Comparison of ENCODE assay signal across 2 cellular contexts in genomic region chr18:37492952-37493351, GRCh38.
TF ChIP-seq lines count a peak whose summit lies in the region.

No MANE protein-coding gene starts in this region.

TF ChIP-seq in H1, 55 proteins besides CTCF, POLR2A, EP300 and RAD21 (continued from another document):
- TF ChIP-seq, protein P1, sequence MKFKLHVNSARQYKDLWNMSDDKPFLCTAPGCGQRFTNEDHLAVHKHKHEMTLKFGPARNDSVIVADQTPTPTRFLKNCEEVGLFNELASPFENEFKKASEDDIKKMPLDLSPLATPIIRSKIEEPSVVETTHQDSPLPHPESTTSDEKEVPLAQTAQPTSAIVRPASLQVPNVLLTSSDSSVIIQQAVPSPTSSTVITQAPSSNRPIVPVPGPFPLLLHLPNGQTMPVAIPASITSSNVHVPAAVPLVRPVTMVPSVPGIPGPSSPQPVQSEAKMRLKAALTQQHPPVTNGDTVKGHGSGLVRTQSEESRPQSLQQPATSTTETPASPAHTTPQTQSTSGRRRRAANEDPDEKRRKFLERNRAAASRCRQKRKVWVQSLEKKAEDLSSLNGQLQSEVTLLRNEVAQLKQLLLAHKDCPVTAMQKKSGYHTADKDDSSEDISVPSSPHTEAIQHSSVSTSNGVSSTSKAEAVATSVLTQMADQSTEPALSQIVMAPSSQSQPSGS (IDR thresholded peaks at IDR 0.05; ENCODE audit: low read length), result no peak
- TF ChIP-seq, protein P2, sequence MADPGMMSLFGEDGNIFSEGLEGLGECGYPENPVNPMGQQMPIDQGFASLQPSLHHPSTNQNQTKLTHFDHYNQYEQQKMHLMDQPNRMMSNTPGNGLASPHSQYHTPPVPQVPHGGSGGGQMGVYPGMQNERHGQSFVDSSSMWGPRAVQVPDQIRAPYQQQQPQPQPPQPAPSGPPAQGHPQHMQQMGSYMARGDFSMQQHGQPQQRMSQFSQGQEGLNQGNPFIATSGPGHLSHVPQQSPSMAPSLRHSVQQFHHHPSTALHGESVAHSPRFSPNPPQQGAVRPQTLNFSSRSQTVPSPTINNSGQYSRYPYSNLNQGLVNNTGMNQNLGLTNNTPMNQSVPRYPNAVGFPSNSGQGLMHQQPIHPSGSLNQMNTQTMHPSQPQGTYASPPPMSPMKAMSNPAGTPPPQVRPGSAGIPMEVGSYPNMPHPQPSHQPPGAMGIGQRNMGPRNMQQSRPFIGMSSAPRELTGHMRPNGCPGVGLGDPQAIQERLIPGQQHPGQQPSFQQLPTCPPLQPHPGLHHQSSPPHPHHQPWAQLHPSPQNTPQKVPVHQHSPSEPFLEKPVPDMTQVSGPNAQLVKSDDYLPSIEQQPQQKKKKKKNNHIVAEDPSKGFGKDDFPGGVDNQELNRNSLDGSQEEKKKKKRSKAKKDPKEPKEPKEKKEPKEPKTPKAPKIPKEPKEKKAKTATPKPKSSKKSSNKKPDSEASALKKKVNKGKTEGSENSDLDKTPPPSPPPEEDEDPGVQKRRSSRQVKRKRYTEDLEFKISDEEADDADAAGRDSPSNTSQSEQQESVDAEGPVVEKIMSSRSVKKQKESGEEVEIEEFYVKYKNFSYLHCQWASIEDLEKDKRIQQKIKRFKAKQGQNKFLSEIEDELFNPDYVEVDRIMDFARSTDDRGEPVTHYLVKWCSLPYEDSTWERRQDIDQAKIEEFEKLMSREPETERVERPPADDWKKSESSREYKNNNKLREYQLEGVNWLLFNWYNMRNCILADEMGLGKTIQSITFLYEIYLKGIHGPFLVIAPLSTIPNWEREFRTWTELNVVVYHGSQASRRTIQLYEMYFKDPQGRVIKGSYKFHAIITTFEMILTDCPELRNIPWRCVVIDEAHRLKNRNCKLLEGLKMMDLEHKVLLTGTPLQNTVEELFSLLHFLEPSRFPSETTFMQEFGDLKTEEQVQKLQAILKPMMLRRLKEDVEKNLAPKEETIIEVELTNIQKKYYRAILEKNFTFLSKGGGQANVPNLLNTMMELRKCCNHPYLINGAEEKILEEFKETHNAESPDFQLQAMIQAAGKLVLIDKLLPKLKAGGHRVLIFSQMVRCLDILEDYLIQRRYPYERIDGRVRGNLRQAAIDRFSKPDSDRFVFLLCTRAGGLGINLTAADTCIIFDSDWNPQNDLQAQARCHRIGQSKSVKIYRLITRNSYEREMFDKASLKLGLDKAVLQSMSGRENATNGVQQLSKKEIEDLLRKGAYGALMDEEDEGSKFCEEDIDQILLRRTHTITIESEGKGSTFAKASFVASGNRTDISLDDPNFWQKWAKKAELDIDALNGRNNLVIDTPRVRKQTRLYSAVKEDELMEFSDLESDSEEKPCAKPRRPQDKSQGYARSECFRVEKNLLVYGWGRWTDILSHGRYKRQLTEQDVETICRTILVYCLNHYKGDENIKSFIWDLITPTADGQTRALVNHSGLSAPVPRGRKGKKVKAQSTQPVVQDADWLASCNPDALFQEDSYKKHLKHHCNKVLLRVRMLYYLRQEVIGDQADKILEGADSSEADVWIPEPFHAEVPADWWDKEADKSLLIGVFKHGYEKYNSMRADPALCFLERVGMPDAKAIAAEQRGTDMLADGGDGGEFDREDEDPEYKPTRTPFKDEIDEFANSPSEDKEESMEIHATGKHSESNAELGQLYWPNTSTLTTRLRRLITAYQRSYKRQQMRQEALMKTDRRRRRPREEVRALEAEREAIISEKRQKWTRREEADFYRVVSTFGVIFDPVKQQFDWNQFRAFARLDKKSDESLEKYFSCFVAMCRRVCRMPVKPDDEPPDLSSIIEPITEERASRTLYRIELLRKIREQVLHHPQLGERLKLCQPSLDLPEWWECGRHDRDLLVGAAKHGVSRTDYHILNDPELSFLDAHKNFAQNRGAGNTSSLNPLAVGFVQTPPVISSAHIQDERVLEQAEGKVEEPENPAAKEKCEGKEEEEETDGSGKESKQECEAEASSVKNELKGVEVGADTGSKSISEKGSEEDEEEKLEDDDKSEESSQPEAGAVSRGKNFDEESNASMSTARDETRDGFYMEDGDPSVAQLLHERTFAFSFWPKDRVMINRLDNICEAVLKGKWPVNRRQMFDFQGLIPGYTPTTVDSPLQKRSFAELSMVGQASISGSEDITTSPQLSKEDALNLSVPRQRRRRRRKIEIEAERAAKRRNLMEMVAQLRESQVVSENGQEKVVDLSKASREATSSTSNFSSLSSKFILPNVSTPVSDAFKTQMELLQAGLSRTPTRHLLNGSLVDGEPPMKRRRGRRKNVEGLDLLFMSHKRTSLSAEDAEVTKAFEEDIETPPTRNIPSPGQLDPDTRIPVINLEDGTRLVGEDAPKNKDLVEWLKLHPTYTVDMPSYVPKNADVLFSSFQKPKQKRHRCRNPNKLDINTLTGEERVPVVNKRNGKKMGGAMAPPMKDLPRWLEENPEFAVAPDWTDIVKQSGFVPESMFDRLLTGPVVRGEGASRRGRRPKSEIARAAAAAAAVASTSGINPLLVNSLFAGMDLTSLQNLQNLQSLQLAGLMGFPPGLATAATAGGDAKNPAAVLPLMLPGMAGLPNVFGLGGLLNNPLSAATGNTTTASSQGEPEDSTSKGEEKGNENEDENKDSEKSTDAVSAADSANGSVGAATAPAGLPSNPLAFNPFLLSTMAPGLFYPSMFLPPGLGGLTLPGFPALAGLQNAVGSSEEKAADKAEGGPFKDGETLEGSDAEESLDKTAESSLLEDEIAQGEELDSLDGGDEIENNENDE (IDR thresholded peaks at IDR 0.05; ENCODE audit: insufficient replicate concordance, low read length), result no peak
- TF ChIP-seq, protein P3, sequence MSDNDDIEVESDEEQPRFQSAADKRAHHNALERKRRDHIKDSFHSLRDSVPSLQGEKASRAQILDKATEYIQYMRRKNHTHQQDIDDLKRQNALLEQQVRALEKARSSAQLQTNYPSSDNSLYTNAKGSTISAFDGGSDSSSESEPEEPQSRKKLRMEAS (IDR thresholded peaks at IDR 0.05), result no peak
- TF ChIP-seq KDM5A (IDR thresholded peaks at IDR 0.05; ENCODE audit: low read length) (no peak), GABPA (IDR thresholded peaks at IDR 0.05; ENCODE audit: borderline replicate concordance, insufficient read depth, low read length) (no peak), RXRA (IDR thresholded peaks at IDR 0.05; ENCODE audit: insufficient read depth, low read depth, low read length) (no peak), FOSL1 (IDR thresholded peaks at IDR 0.05; ENCODE audit: insufficient read depth, low read depth, low read length) (no peak), GTF2F1 (IDR thresholded peaks at IDR 0.05; ENCODE audit: borderline replicate concordance, low read depth, low read length) (no peak), JUN (IDR thresholded peaks at IDR 0.05; ENCODE audit: low read depth, low read length) (no peak)

TF ChIP-seq in SK-N-SH, 30 proteins besides CTCF, POLR2A, EP300 and RAD21:
- TF ChIP-seq REST (IDR thresholded peaks at IDR 0.05; ENCODE audit: low read depth, low read length) (no peak), RFX5 (IDR thresholded peaks at IDR 0.05; ENCODE audit: low read length) (no peak), SMC3 (IDR thresholded peaks at IDR 0.05; ENCODE audit: low read depth, low read length) (no peak), RXRA (IDR thresholded peaks at IDR 0.05; ENCODE audit: borderline replicate concordance, low read depth) (no peak), NFIC (IDR thresholded peaks at IDR 0.05; ENCODE audit: borderline replicate concordance) (no peak), FOXM1 (IDR thresholded peaks at IDR 0.05; ENCODE audit: low read depth) (no peak), CHD2 (IDR thresholded peaks at IDR 0.05; ENCODE audit: low read length, partially characterized antibody) (no peak), TAF1 (IDR thresholded peaks at IDR 0.05; ENCODE audit: borderline replicate concordance, low read depth, low read length) (no peak), MXI1 (IDR thresholded peaks at IDR 0.05; ENCODE audit: low read depth, low read length) (no peak)
- TF ChIP-seq, protein P4, sequence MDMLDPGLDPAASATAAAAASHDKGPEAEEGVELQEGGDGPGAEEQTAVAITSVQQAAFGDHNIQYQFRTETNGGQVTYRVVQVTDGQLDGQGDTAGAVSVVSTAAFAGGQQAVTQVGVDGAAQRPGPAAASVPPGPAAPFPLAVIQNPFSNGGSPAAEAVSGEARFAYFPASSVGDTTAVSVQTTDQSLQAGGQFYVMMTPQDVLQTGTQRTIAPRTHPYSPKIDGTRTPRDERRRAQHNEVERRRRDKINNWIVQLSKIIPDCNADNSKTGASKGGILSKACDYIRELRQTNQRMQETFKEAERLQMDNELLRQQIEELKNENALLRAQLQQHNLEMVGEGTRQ (IDR thresholded peaks at IDR 0.05; ENCODE audit: borderline replicate concordance, low read depth, low read length), result no peak
